1 cellular context compared by ENCODE assay signal in the genomic region with DNA sequence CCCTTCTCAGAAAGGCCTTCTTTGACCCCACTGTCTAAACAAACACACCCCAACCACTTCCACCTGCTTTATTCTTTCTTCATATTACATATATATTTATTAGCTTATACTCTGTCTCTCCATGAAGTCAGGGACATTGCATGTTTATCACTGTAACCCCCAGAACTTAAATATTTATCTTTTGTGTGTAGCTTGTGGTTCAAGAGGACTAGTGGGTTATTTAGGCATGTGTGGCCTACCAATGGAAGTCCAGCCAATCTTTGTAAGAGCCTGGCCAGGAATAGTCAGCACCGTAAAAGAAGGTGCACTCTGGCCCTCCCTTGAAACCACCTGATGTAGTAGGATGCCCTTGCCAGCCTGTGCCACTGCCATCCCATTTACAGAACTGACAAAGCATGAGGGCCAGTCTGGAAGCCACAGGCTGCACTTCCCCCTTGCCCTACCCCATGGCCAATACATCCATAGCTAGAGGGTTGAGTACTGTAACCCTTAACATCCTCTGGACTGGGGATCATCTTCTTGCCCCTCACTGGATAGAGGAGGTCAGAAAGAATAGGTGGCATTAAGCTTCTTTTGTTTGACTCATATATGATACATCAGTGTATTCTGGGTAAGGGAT.
TF ChIP-seq lines count a peak whose summit lies in the region.

No MANE protein-coding gene starts in this region.

TF ChIP-seq in HepG2, 621 proteins besides CTCF, POLR2A, EP300 and RAD21:
- no peak for TF ChIP-seq GZF1 (CRISPR knock-in tag; IDR thresholded peaks at IDR 0.05)
- TF ChIP-seq ZNF724P (CRISPR knock-in tag; IDR thresholded peaks at IDR 0.05; ENCODE audit: borderline replicate concordance) = no peak
- no peak for TF ChIP-seq CAMTA2 (CRISPR knock-in tag; IDR thresholded peaks at IDR 0.05; ENCODE audit: borderline replicate concordance)
- no peak for TF ChIP-seq NFKBIZ (CRISPR knock-in tag; IDR thresholded peaks at IDR 0.05)
- TF ChIP-seq, protein P1, sequence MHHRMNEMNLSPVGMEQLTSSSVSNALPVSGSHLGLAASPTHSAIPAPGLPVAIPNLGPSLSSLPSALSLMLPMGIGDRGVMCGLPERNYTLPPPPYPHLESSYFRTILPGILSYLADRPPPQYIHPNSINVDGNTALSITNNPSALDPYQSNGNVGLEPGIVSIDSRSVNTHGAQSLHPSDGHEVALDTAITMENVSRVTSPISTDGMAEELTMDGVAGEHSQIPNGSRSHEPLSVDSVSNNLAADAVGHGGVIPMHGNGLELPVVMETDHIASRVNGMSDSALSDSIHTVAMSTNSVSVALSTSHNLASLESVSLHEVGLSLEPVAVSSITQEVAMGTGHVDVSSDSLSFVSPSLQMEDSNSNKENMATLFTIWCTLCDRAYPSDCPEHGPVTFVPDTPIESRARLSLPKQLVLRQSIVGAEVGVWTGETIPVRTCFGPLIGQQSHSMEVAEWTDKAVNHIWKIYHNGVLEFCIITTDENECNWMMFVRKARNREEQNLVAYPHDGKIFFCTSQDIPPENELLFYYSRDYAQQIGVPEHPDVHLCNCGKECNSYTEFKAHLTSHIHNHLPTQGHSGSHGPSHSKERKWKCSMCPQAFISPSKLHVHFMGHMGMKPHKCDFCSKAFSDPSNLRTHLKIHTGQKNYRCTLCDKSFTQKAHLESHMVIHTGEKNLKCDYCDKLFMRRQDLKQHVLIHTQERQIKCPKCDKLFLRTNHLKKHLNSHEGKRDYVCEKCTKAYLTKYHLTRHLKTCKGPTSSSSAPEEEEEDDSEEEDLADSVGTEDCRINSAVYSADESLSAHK (CRISPR knock-in tag; IDR thresholded peaks at IDR 0.05; ENCODE audit: borderline replicate concordance) = no peak
- TF ChIP-seq, protein P2, sequence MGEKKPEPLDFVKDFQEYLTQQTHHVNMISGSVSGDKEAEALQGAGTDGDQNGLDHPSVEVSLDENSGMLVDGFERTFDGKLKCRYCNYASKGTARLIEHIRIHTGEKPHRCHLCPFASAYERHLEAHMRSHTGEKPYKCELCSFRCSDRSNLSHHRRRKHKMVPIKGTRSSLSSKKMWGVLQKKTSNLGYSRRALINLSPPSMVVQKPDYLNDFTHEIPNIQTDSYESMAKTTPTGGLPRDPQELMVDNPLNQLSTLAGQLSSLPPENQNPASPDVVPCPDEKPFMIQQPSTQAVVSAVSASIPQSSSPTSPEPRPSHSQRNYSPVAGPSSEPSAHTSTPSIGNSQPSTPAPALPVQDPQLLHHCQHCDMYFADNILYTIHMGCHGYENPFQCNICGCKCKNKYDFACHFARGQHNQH (CRISPR knock-in tag; IDR thresholded peaks at IDR 0.05) = no peak
- TF ChIP-seq RARG (CRISPR knock-in tag; IDR thresholded peaks at IDR 0.05; ENCODE audit: low read depth) = no peak
- 0 out of 2 replicates have a peak, but pooled peaks have one; percentile 22 for TF ChIP-seq ZC3H4 (CRISPR knock-in tag; IDR thresholded peaks at IDR 0.05; ENCODE audit: borderline replicate concordance)
